1 cellular context compared by ENCODE assay signal in the genomic region with DNA sequence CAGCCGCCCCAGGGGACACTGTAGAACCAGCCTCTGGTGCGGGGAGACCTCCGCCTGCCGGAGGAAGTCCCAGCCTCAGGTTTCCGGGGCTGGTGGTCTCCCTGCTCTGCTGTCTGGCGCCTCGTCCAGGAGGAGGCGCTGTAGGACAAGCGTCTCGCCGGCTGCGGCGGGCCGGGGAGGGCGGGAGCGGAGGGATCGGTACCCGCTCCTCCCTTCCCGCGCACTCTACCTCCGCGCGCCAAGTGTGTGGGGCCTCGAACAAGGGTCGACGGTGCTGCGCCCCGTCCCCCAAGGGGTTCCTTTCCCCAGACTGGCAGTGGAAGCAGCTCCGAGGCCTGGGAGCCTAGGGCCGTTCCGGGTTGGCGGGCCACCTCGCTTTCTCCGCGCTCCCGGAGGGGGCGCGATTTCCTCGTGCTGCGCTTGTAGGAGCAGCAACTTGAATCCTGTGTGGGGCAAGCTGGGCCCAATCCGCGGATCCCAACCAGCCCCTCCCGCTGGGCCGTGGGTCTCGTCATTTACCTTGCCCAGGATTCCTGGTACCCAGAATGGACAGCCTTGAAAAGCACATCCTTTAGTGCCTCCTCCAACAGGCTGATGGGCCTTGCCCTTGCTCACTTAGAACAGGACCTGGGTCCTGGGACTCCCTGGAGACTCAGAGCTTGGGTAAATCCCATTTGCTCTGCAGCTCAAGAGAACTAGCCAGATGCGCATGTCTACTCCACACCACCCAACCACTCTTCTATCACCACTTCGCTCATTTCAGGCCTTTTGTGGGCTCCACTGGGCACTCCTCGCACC.
TF ChIP-seq lines count a peak whose summit lies in the region.

No MANE protein-coding gene starts in this region.

TF ChIP-seq in K562, 482 proteins besides CTCF, POLR2A, EP300 and RAD21 (continues in another document):
- TF ChIP-seq, protein P1, sequence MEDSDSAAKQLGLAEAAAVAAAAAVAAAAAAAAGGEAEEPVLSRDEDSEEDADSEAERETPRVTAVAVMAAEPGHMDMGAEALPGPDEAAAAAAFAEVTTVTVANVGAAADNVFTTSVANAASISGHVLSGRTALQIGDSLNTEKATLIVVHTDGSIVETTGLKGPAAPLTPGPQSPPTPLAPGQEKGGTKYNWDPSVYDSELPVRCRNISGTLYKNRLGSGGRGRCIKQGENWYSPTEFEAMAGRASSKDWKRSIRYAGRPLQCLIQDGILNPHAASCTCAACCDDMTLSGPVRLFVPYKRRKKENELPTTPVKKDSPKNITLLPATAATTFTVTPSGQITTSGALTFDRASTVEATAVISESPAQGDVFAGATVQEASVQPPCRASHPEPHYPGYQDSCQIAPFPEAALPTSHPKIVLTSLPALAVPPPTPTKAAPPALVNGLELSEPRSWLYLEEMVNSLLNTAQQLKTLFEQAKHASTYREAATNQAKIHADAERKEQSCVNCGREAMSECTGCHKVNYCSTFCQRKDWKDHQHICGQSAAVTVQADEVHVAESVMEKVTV (CRISPR knock-in tag; IDR thresholded peaks at IDR 0.05), result peak; percentile 94
- peak; percentile 24 to 25; a peak in 1 of 4 replicates for TF ChIP-seq NRF1 (conservative IDR thresholded peaks at IDR 0.05 in 1 of 2, IDR thresholded peaks at IDR 0.05 in 1 of 2)
- TF ChIP-seq PHF20 (IDR thresholded peaks at IDR 0.05; ENCODE audit: partially characterized antibody), result peak; percentile 27
- peak; percentile 60; the same call in 1 of the 2 replicates for TF ChIP-seq CREB3L1 (IDR thresholded peaks at IDR 0.05; ENCODE audit: borderline replicate concordance, low read depth)
- 0 out of 2 replicates have a peak, but pooled peaks have one; percentile 30 for TF ChIP-seq MYC (IDR thresholded peaks at IDR 0.05; ENCODE audit: low read depth, low read length)
- no peak for TF ChIP-seq MYC (CRISPR knock-in tag; IDR thresholded peaks at IDR 0.05; ENCODE audit: borderline replicate concordance, low read depth)
- TF ChIP-seq, protein P2, sequence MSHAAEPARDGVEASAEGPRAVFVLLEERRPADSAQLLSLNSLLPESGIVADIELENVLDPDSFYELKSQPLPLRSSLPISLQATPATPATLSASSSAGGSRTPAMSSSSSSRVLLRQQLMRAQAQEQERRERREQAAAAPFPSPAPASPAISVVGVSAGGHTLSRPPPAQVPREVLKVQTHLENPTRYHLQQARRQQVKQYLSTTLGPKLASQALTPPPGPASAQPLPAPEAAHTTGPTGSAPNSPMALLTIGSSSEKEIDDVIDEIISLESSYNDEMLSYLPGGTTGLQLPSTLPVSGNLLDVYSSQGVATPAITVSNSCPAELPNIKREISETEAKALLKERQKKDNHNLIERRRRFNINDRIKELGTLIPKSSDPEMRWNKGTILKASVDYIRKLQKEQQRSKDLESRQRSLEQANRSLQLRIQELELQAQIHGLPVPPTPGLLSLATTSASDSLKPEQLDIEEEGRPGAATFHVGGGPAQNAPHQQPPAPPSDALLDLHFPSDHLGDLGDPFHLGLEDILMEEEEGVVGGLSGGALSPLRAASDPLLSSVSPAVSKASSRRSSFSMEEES (CRISPR knock-in tag; IDR thresholded peaks at IDR 0.05), result no peak
- TF ChIP-seq ASH1L (IDR thresholded peaks at IDR 0.05; ENCODE audit: borderline replicate concordance, low read depth, partially characterized antibody), result no peak
- no peak for TF ChIP-seq ARID1B (IDR thresholded peaks at IDR 0.05)
- TF ChIP-seq CREB1 (IDR thresholded peaks at IDR 0.05), result no peak
- TF ChIP-seq CREB1 (CRISPR knock-in tag; IDR thresholded peaks at IDR 0.05), result no peak
- no peak for TF ChIP-seq HDAC6 (IDR thresholded peaks at IDR 0.05; ENCODE audit: low read depth, low read length)
- no peak for TF ChIP-seq SIX5 (IDR thresholded peaks at IDR 0.05; ENCODE audit: borderline replicate concordance in 1 of 2, insufficient read depth in 1 of 2, low read depth in 1 of 2, low read length in 2 of 2)
- no peak for TF ChIP-seq PTRF (tag; IDR thresholded peaks at IDR 0.05)
- TF ChIP-seq ID3 (CRISPR knock-in tag; IDR thresholded peaks at IDR 0.05), result no peak
- 0 out of 2 replicates have a peak, but pooled peaks have one; percentile 47 for TF ChIP-seq ID3 (tag; IDR thresholded peaks at IDR 0.05)
- 0 out of 2 replicates have a peak, but pooled peaks have one; percentile 22 for TF ChIP-seq ZHX1 (conservative IDR thresholded peaks at IDR 0.05; ENCODE audit: low read length)
- peak; percentile 38; the same call in 1 of the 2 replicates for TF ChIP-seq ZNF143 (CRISPR knock-in tag; IDR thresholded peaks at IDR 0.05)
- peak; percentile 13; the same call in 1 of the 2 replicates for TF ChIP-seq HCFC1 (IDR thresholded peaks at IDR 0.05; ENCODE audit: low read depth, low read length)
- no peak for TF ChIP-seq MCM3 (IDR thresholded peaks at IDR 0.05)
- 0 out of 2 replicates have a peak, but pooled peaks have one; percentile 51 for TF ChIP-seq CBFB (CRISPR knock-in tag; IDR thresholded peaks at IDR 0.05)
- 0 out of 2 replicates have a peak, but pooled peaks have one; percentile 36 for TF ChIP-seq ZBTB33 (CRISPR knock-in tag; IDR thresholded peaks at IDR 0.05)
- peak; percentile 68; the same call in 1 of the 2 replicates for TF ChIP-seq FOXP1 (CRISPR knock-in tag; IDR thresholded peaks at IDR 0.05)
- no peak for TF ChIP-seq ZNF282 (CRISPR knock-in tag; IDR thresholded peaks at IDR 0.05)
- no peak for TF ChIP-seq ZFP1 (CRISPR knock-in tag; IDR thresholded peaks at IDR 0.05)
- no peak for TF ChIP-seq KDM5B (IDR thresholded peaks at IDR 0.05; ENCODE audit: insufficient replicate concordance, low read depth, low read length)
- TF ChIP-seq MAZ (CRISPR knock-in tag; conservative IDR thresholded peaks at IDR 0.05 in 1 of 2, IDR thresholded peaks at IDR 0.05 in 1 of 2), result peak; percentile 97 to 98
- TF ChIP-seq ZFP36 (IDR thresholded peaks at IDR 0.05; ENCODE audit: low read depth, low read length, partially characterized antibody), result peak; percentile 5
- TF ChIP-seq, protein P3, sequence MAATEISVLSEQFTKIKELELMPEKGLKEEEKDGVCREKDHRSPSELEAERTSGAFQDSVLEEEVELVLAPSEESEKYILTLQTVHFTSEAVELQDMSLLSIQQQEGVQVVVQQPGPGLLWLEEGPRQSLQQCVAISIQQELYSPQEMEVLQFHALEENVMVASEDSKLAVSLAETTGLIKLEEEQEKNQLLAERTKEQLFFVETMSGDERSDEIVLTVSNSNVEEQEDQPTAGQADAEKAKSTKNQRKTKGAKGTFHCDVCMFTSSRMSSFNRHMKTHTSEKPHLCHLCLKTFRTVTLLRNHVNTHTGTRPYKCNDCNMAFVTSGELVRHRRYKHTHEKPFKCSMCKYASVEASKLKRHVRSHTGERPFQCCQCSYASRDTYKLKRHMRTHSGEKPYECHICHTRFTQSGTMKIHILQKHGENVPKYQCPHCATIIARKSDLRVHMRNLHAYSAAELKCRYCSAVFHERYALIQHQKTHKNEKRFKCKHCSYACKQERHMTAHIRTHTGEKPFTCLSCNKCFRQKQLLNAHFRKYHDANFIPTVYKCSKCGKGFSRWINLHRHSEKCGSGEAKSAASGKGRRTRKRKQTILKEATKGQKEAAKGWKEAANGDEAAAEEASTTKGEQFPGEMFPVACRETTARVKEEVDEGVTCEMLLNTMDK (IDR thresholded peaks at IDR 0.05; ENCODE audit: borderline replicate concordance, insufficient read depth, low read depth, low read length, poor library complexity, severe bottlenecking), result peak; percentile 58
- TF ChIP-seq, protein P4, sequence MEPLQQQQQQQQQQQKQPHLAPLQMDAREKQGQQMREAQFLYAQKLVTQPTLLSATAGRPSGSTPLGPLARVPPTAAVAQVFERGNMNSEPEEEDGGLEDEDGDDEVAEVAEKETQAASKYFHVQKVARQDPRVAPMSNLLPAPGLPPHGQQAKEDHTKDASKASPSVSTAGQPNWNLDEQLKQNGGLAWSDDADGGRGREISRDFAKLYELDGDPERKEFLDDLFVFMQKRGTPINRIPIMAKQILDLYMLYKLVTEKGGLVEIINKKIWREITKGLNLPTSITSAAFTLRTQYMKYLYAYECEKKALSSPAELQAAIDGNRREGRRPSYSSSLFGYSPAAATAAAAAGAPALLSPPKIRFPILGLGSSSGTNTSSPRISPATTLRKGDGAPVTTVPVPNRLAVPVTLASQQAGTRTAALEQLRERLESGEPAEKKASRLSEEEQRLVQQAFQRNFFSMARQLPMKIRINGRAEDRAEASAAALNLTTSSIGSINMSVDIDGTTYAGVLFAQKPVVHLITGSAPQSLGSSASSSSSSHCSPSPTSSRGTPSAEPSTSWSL (CRISPR knock-in tag; IDR thresholded peaks at IDR 0.05; ENCODE audit: borderline replicate concordance), result no peak
- TF ChIP-seq MTA3 (IDR thresholded peaks at IDR 0.05; ENCODE audit: borderline replicate concordance), result peak; percentile 70; the same call in 1 of the 2 replicates
- peak; percentile 68 for TF ChIP-seq SMAD4 (CRISPR knock-in tag; conservative IDR thresholded peaks at IDR 0.05)
- peak; percentile 89; the same call in 1 of the 2 replicates for TF ChIP-seq CC2D1A (IDR thresholded peaks at IDR 0.05)
- TF ChIP-seq ARID2 (IDR thresholded peaks at IDR 0.05), result peak; percentile 92
- TF ChIP-seq NR2C2 (CRISPR knock-in tag; IDR thresholded peaks at IDR 0.05), result no peak
- peak; percentile 52; the same call in 1 of the 2 replicates for TF ChIP-seq NR2C2 (tag; IDR thresholded peaks at IDR 0.05)
- 0 out of 2 replicates have a peak, but pooled peaks have one; percentile 24 for TF ChIP-seq RBFOX2 (IDR thresholded peaks at IDR 0.05; ENCODE audit: low read depth, low read length)
- no peak for TF ChIP-seq ZBTB17 (CRISPR knock-in tag; IDR thresholded peaks at IDR 0.05)
- TF ChIP-seq DMBX1 (CRISPR knock-in tag; IDR thresholded peaks at IDR 0.05; ENCODE audit: borderline replicate concordance), result no peak
- no peak for TF ChIP-seq ETS2 (tag; IDR thresholded peaks at IDR 0.05; ENCODE audit: borderline replicate concordance, poor library complexity, severe bottlenecking)
- TF ChIP-seq ZNF79 (CRISPR knock-in tag; IDR thresholded peaks at IDR 0.05; ENCODE audit: low read depth), result no peak
- TF ChIP-seq ZZZ3 (IDR thresholded peaks at IDR 0.05), result no peak
- no peak for TF ChIP-seq ZNF507 (tag; conservative IDR thresholded peaks at IDR 0.05)
- peak; percentile 45; the same call in 1 of the 2 replicates for TF ChIP-seq GABPA (tag; conservative IDR thresholded peaks at IDR 0.05; ENCODE audit: low read depth)
